1 cellular context compared by ENCODE assay signal in the genomic region with DNA sequence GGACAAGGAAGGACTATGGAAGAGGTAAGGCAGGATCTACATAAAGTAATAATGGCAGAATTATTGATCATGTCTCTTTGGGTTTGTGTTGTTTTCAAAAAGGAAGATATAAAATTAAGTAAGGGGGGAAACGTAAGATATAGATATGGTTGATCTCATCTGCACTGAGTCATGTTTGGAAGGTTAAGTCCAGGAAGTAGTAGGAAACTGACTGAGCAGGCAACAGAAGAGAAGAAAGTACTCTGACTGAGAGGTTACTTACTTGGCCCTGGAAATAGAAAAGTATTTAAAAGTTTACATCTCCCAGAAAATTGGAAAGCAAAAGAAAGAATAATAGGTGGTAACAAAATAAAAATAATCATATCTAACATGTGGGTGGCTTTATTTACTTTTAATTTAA.
TF ChIP-seq lines count a peak whose summit lies in the region.

No MANE protein-coding gene starts in this region.

TF ChIP-seq in SK-N-SH, 30 proteins besides CTCF, POLR2A, EP300 and RAD21 (continued from another document):
- TF ChIP-seq YY1 (IDR thresholded peaks at IDR 0.05; ENCODE audit: low read depth) (no peak), MEF2A (IDR thresholded peaks at IDR 0.05; ENCODE audit: borderline replicate concordance, low read depth) (no peak), SIN3A (IDR thresholded peaks at IDR 0.05; ENCODE audit: borderline replicate concordance, low read depth, low read length) (no peak), GATA2 (CRISPR knock-in tag; IDR thresholded peaks at IDR 0.05) (no peak), NRF1 (IDR thresholded peaks at IDR 0.05; ENCODE audit: low read depth, low read length) (no peak), NFIC (IDR thresholded peaks at IDR 0.05; ENCODE audit: borderline replicate concordance) (no peak), MXI1 (IDR thresholded peaks at IDR 0.05; ENCODE audit: low read depth, low read length) (no peak), FOSL2 (IDR thresholded peaks at IDR 0.05; ENCODE audit: borderline replicate concordance, low read depth) (no peak)
- TF ChIP-seq, protein P1, sequence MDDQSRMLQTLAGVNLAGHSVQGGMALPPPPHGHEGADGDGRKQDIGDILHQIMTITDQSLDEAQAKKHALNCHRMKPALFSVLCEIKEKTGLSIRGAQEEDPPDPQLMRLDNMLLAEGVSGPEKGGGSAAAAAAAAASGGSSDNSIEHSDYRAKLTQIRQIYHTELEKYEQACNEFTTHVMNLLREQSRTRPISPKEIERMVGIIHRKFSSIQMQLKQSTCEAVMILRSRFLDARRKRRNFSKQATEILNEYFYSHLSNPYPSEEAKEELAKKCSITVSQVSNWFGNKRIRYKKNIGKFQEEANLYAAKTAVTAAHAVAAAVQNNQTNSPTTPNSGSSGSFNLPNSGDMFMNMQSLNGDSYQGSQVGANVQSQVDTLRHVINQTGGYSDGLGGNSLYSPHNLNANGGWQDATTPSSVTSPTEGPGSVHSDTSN (IDR thresholded peaks at IDR 0.05) = no peak
- TF ChIP-seq, protein P2, sequence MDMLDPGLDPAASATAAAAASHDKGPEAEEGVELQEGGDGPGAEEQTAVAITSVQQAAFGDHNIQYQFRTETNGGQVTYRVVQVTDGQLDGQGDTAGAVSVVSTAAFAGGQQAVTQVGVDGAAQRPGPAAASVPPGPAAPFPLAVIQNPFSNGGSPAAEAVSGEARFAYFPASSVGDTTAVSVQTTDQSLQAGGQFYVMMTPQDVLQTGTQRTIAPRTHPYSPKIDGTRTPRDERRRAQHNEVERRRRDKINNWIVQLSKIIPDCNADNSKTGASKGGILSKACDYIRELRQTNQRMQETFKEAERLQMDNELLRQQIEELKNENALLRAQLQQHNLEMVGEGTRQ (IDR thresholded peaks at IDR 0.05; ENCODE audit: borderline replicate concordance, low read depth, low read length) = no peak
- TF ChIP-seq, protein P3, sequence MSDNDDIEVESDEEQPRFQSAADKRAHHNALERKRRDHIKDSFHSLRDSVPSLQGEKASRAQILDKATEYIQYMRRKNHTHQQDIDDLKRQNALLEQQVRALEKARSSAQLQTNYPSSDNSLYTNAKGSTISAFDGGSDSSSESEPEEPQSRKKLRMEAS (IDR thresholded peaks at IDR 0.05; ENCODE audit: low read depth) = no peak
